In the genomic region with DNA sequence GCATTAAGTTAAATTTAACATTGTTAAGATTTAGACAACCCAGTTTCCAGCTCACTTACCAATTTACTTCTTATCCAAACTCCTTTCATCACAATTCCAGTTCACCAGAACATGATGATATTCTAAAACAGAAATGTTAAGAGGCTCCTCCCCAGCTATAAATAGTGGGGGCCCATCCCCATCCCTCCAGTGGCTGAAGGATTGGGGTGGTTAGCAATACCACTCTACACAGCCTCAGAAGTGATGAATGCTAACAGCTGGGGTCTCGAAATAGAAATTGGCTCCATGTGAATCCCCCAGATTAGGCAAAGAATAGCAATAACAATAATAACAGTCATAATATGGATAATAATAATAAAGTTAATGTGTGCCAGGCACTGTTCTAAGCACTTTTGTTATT, we compare ENCODE assay signal across 22 cellular contexts.
"Had no signal": no experiment of that assay in that cellular context is flagged by ENCODE, and none has a peak within 500 bp of the region (broad histone marks: within the 10 kb centered on the region; RNA-seq: fewer than 3 reads in every experiment).

No MANE protein-coding gene starts in this region.

- ATAC-seq: effector memory CD8-positive, alpha-beta T cell; gastroesophageal sphincter; left lobe of liver; lower lobe of right lung; psoas muscle; stimulated activated effector memory CD8-positive, alpha-beta T cell treated with anti-CD3 and anti-CD28 coated beads, Interleukin-12 subunit alpha, Interleukin-12 subunit beta, amount 100 ng/mL, for 72 hours; stimulated activated naive CD8-positive, alpha-beta T cell treated with anti-CD3 and anti-CD28 coated beads, Interleukin-15, Interleukin-2, amounts not matched to agents 100 U/mL and 50 U/mL, for 24 hours had no signal

- DNase-seq: cerebellar nuclear complex; effector memory CD8-positive, alpha-beta T cell; esophagus squamous epithelium; foreskin fibroblast; hippocampal formation; kidney glomerular epithelial cell; lower lobe of right lung; naive B cell; nephron progenitor cell; psoas muscle; retina; sigmoid colon; small intestine; stimulated activated CD4-positive, alpha-beta T cell treated with anti-CD3 and anti-CD28 coated beads, Interleukin-12 subunit alpha, Interleukin-12 subunit beta, amount 100 ng/mL, for 4 hours; stimulated activated CD8-positive, alpha-beta memory T cell treated with anti-CD3 and anti-CD28 coated beads, Interleukin-4, amount 100 ng/mL, for 48 hours; stimulated activated naive CD8-positive, alpha-beta T cell treated with anti-CD3 and anti-CD28 coated beads, Interleukin-15, Interleukin-2, amounts not matched to agents 100 U/mL and 50 U/mL, for 24 hours; thyroid gland had no signal

- H3K4me3 ChIP-seq: esophagus squamous epithelium, gastroesophageal sphincter, lower lobe of right lung, psoas muscle, sigmoid colon, suprapubic skin, thyroid gland had no signal

- H3K4me1 ChIP-seq: esophagus squamous epithelium, gastroesophageal sphincter, lower lobe of right lung, psoas muscle, sigmoid colon, suprapubic skin, thyroid gland had no signal

- H3K36me3 ChIP-seq: esophagus squamous epithelium, gastroesophageal sphincter, lower lobe of right lung, sigmoid colon, suprapubic skin, thyroid gland had no signal

- H3K27ac ChIP-seq: epithelial cell of prostate, esophagus squamous epithelium, gastroesophageal sphincter, lower lobe of right lung, psoas muscle, sigmoid colon, suprapubic skin, thyroid gland had no signal

- H3K9me3 ChIP-seq: thyroid gland had no signal

- H3K27me3 ChIP-seq: esophagus squamous epithelium, gastroesophageal sphincter, sigmoid colon, suprapubic skin, thyroid gland had no signal
